12 cellular contexts compared by ENCODE assay signal in genomic region chr4:2868840-2869487, GRCh38. TPM values are rescaled to one million over a fixed set of nuclear protein-coding genes. Genes with fewer than 3 reads are reported as not detected.
A peak's percentile ranks its signal among the peaks of the same experiment; 100 is the strongest.
DNase-seq lines count a peak whose midpoint lies in the region; ATAC-seq and TF ChIP-seq lines count a peak whose summit lies in the region.
"Had no signal": no experiment of that assay in that cellular context is flagged by ENCODE, and none has a peak within 500 bp of the region (broad histone marks: within the 10 kb centered on the region; RNA-seq: fewer than 3 reads in every experiment).

No MANE protein-coding gene starts in this region.

- H3K4me1 Mint-ChIP-seq in Caco-2 (ENCODE audit: low read depth, unreplicated experiment) (peaks cover 46% of the 10 kb centered on the region), immature natural killer cell (peaks cover 87 to 91% of the 10 kb centered on the region in 2 donors)

- H3K4me2 ChIP-seq in skeletal muscle satellite cell (ENCODE audit: low read length), result peak overlapping the region; percentile 70

- H3K36me3 Mint-ChIP-seq in Caco-2 (ENCODE audit: insufficient read depth, unreplicated experiment), result no peaks in the 10 kb centered on the region
- no peaks in the 10 kb centered on the region for H3K36me3 Mint-ChIP-seq in immature natural killer cell

- H3K9me3 Mint-ChIP-seq in Caco-2 (ENCODE audit: unreplicated experiment) (no peaks in the 10 kb centered on the region), immature natural killer cell (no peaks in the 10 kb centered on the region)

- intact Hi-C loops in Caco-2 (cut with micrococcal nuclease; ENCODE audit: unreplicated experiment), result no loop called here
- intact Hi-C loops in adrenal gland (cut with DNase I), result no loop called here
- intact Hi-C loops in ascending aorta (cut with DNase I), result no loop called here

- no peak for DNase-seq in Caco-2
- no peak for DNase-seq in adrenal gland
- no peak for DNase-seq in immature natural killer cell
- no peak for DNase-seq in ascending aorta (ENCODE audit: low spot score in 2 of 2)
- no peak for DNase-seq in NCI-H226
- no peak for DNase-seq in activated CD4-positive, alpha-beta T cell treated with anti-CD3 and anti-CD28 coated beads for 4 hours
- DNase-seq: activated gamma-delta T cell, DMS 273 treated with DMSO at 0.1 percent for 48 hours, NCI-H1105, thyroid gland had no signal

- H3K4me3 Mint-ChIP-seq in Caco-2 (ENCODE audit: unreplicated experiment) (no peak overlapping the region), immature natural killer cell (no peak overlapping the region)

- BruUV-seq in Caco-2 (replicated peaks; lab: Mats Ljungman, UMichigan), result no TSS peak

- H3K27me3 Mint-ChIP-seq in Caco-2 (ENCODE audit: insufficient read depth, unreplicated experiment) (no peaks in the 10 kb centered on the region), immature natural killer cell (ENCODE audit: low read depth in 3 of 3) (peaks cover 0 to 4% (median 0%) of the 10 kb centered on the region in 3 donors)

- TF ChIP-seq POLR2A in adrenal gland (IDR thresholded peaks at IDR 0.05), result no peak

- H3K36me3 ChIP-seq in Caco-2 (ENCODE audit: control insufficient read depth, insufficient read depth, low read length), result no peaks in the 10 kb centered on the region
- no peaks in the 10 kb centered on the region for H3K36me3 ChIP-seq in adrenal gland (replicated peaks in 1 of 2)
- H3K36me3 ChIP-seq in skeletal muscle satellite cell (ENCODE audit: insufficient read depth, low read length), result no peaks in the 10 kb centered on the region
- no peaks in the 10 kb centered on the region for H3K36me3 ChIP-seq in ascending aorta
- H3K36me3 ChIP-seq: thyroid gland had no signal

- POLR2A ChIA-PET in Caco-2 (lab: Charles Lee), result no interaction called here

- no peak overlapping the region for H3K4me3 ChIP-seq in Caco-2 (ENCODE audit: low read depth, low read length)
- peak overlapping the region in 1 of 4 donors; percentile 31 for H3K4me3 ChIP-seq in adrenal gland
- H3K4me3 ChIP-seq in skeletal muscle satellite cell (ENCODE audit: low read length), result peak overlapping the region; percentile 15
- H3K4me3 ChIP-seq in ascending aorta, result peak overlapping the region in 1 of 2 donors; percentile 53
- H3K4me3 ChIP-seq: thyroid gland had no signal

- H3K27ac Mint-ChIP-seq in Caco-2 (ENCODE audit: unreplicated experiment) (peak overlapping the region; percentile 76), immature natural killer cell (peak overlapping the region; percentile 42 to 85 (median 60))

- H3K27ac ChIP-seq in adrenal gland (peak overlapping the region in 4 of 5 donors; percentile 15 to 79 (median 39)), ascending aorta (peak overlapping the region in 1 of 2 donors; percentile 37)

- WGBS in adrenal gland, 4 donors, result 67 to 76% (median 72%) methylated on average over 14 of the region's 14 CpGs

- H3K4me1 ChIP-seq in Caco-2 (peaks cover 69% of the 10 kb centered on the region), adrenal gland (replicated peaks in 1 of 2) (peaks cover 39 to 98% of the 10 kb centered on the region in 2 donors), skeletal muscle satellite cell (ENCODE audit: control insufficient read depth, insufficient read depth, low read length) (peaks cover 46% of the 10 kb centered on the region), ascending aorta (peaks cover 18 to 51% of the 10 kb centered on the region in 2 donors)

- no peak overlapping the region for H3K9ac ChIP-seq in skeletal muscle satellite cell (ENCODE audit: low read depth, low read length)

- H3K9me3 ChIP-seq in Caco-2 (no peaks in the 10 kb centered on the region), adrenal gland (replicated peaks in 1 of 3) (no peaks in the 10 kb centered on the region), skeletal muscle satellite cell (replicated peaks; ENCODE audit: low read length) (no peaks in the 10 kb centered on the region), ascending aorta (no peaks in the 10 kb centered on the region)
- H3K9me3 ChIP-seq: thyroid gland had no signal

- ATAC-seq in GM21367 (IDR thresholded peaks at IDR 0.05; ENCODE audit: unreplicated experiment), result no peak

- H3K27me3 ChIP-seq in Caco-2 (replicated peaks; ENCODE audit: control insufficient read depth, insufficient read depth, low read length), result no peaks in the 10 kb centered on the region
- no peaks in the 10 kb centered on the region for H3K27me3 ChIP-seq in adrenal gland
- H3K27me3 ChIP-seq in skeletal muscle satellite cell (ENCODE audit: control insufficient read depth, insufficient read depth, low read length), result no peaks in the 10 kb centered on the region
- H3K27me3 ChIP-seq in ascending aorta, result no peaks in the 10 kb centered on the region
- H3K27me3 ChIP-seq: thyroid gland had no signal

- TF ChIP-seq CTCF in Caco-2 (IDR thresholded peaks at IDR 0.05; ENCODE audit: insufficient read depth in 1 of 2, low read depth in 1 of 2, low read length in 1 of 2, severe bottlenecking in 1 of 2, unreplicated experiment in 1 of 2), result no peak
- no peak for TF ChIP-seq CTCF in adrenal gland (IDR thresholded peaks at IDR 0.05)
- TF ChIP-seq CTCF in ascending aorta (IDR thresholded peaks at IDR 0.05), result no peak

- CTCF ChIA-PET in Caco-2 (lab: Charles Lee), result no interaction called here

RNA-seq across cellular contexts. Expression of gene ADD1, which starts 25.3 kb away (rescaled TPM):
- 222 and 242 TPM in 2 replicates for total RNA-seq in Caco-2 (2022)
- 100 to 1,000 TPM; 176 to 290 (median 241) TPM for total RNA-seq in adrenal gland
- 100 to 1,000 TPM; 134 to 468 (median 338) TPM for polyA plus RNA-seq in adrenal gland
- polyA plus RNA-seq in immature natural killer cell, result 100 to 1,000 TPM; 207 to 318 (median 314) TPM
- 109 and 111 TPM in 2 replicates for total RNA-seq in skeletal muscle satellite cell (2012; rRNA removed)
- total RNA-seq in ascending aorta, result 261 TPM
